In genomic region chr5:168679515-168679920, GRCh38 we compare ENCODE assay signal across 8 cellular contexts.
DNase-seq lines count a peak whose midpoint lies in the region; ATAC-seq and TF ChIP-seq lines count a peak whose summit lies in the region.

No MANE protein-coding gene starts in this region.

- H3K4me3 Mint-ChIP-seq in endothelial cell (ENCODE audit: unreplicated experiment) = no peak overlapping the region

- DNase-seq in NCI-H187 (lab: John Stamatoyannopoulos, UW) (peak; percentile 11 to 53), NCI-H187 treated with DMSO at 0.1 percent for 48 hours (lab: John Stamatoyannopoulos, UW) (no peak), NCI-H524 treated with DMSO at 0.1 percent for 48 hours (lab: John Stamatoyannopoulos, UW) (peak; percentile 22), endothelial cell (ENCODE audit: low spot score) (peak; percentile 82), middle frontal gyrus (ENCODE audit: extremely low spot score, low spot score) (peak; percentile 27)
- DNase-seq in activated CD8-positive, alpha-beta memory T cell treated with anti-CD3 and anti-CD28 coated beads for 4 hours (ENCODE audit: low read depth in 2 of 2) = peak; percentile 17 to 20
- peak; percentile 49 for DNase-seq in stimulated activated CD8-positive, alpha-beta memory T cell treated with anti-CD3 and anti-CD28 coated beads, Interleukin-4, amount 100 ng/mL, for 24 hours (ENCODE audit: low read depth)

- peaks cover 14% of the 10 kb centered on the region for H3K27me3 Mint-ChIP-seq in endothelial cell (ENCODE audit: unreplicated experiment)

- no peaks in the 10 kb centered on the region for H3K36me3 Mint-ChIP-seq in endothelial cell (ENCODE audit: low read depth, unreplicated experiment)

- no peaks in the 10 kb centered on the region for H3K9me3 Mint-ChIP-seq in endothelial cell (ENCODE audit: unreplicated experiment)

- TF ChIP-seq CTCF in endothelial cell (IDR thresholded peaks at IDR 0.05; ENCODE audit: unreplicated experiment) = peak; percentile 97

- ATAC-seq in HG03175 (IDR thresholded peaks at IDR 0.05; ENCODE audit: unreplicated experiment) = peak; percentile 69

- no peak overlapping the region for H3K27ac Mint-ChIP-seq in endothelial cell (ENCODE audit: unreplicated experiment)

- peaks cover 7% of the 10 kb centered on the region for H3K4me1 Mint-ChIP-seq in endothelial cell (ENCODE audit: unreplicated experiment)
